Comparison of ENCODE assay signal across 18 cellular contexts in genomic region chr17:1053661-1054360, GRCh38.
"Had no signal": no experiment of that assay in that cellular context is flagged by ENCODE, and none has a peak within 500 bp of the region (broad histone marks: within the 10 kb centered on the region; RNA-seq: fewer than 3 reads in every experiment).

No MANE protein-coding gene starts in this region.

- H3K27ac Mint-ChIP-seq: activated B cell treated with CpG ODN at 0.5 μM for 24 hours; activated CD8-positive, alpha-beta T cell treated with anti-CD3 and anti-CD28 coated beads for 36 hours; activated naive CD4-positive, alpha-beta T cell treated with anti-CD3 and anti-CD28 coated beads, Interleukin-2, amount 50 U/mL, for 24 hours; memory B cell; nephron; stimulated activated naive CD8-positive, alpha-beta T cell treated with anti-CD3 and anti-CD28 coated beads, Interleukin-15, Interleukin-2, amounts not matched to agents 100 ng/mL and 50 ng/mL, for 24 hours; T-helper 1 cell treated with Interleukin-12 subunit alpha and Interleukin-12 subunit beta and Interleukin-4 antibody, amounts not matched to agents 30 μg/mL and 1 μg/mL, for 36 hours had no signal

- H3K27ac ChIP-seq: adrenal gland, foreskin keratinocyte, prostate gland, right lobe of liver, suprapubic skin had no signal

- H3K9me3 ChIP-seq: adrenal gland, prostate gland, right lobe of liver, suprapubic skin had no signal

- H3K4me2 ChIP-seq: smooth muscle cell had no signal

- ATAC-seq: activated CD8-positive, alpha-beta T cell treated with anti-CD3 and anti-CD28 coated beads for 36 hours; foreskin keratinocyte had no signal

- H3K36me3 ChIP-seq: prostate gland had no signal

- H3K4me3 ChIP-seq: adrenal gland, prostate gland, right lobe of liver, smooth muscle cell, suprapubic skin had no signal

- H3K4me1 ChIP-seq: adrenal gland, foreskin keratinocyte, right lobe of liver had no signal

- H3K4me3 Mint-ChIP-seq: activated B cell treated with CpG ODN at 0.5 μM for 24 hours; activated CD8-positive, alpha-beta T cell treated with anti-CD3 and anti-CD28 coated beads for 36 hours; activated naive CD4-positive, alpha-beta T cell treated with anti-CD3 and anti-CD28 coated beads, Interleukin-2, amount 50 U/mL, for 24 hours; memory B cell; nephron; stimulated activated naive CD8-positive, alpha-beta T cell treated with anti-CD3 and anti-CD28 coated beads, Interleukin-15, Interleukin-2, amounts not matched to agents 100 ng/mL and 50 ng/mL, for 24 hours; T-helper 1 cell treated with Interleukin-12 subunit alpha and Interleukin-12 subunit beta and Interleukin-4 antibody, amounts not matched to agents 30 μg/mL and 1 μg/mL, for 36 hours had no signal

- H3K27me3 ChIP-seq: adrenal gland, foreskin keratinocyte, right lobe of liver, suprapubic skin had no signal

- H3K4me1 Mint-ChIP-seq: activated B cell treated with CpG ODN at 0.5 μM for 24 hours; activated naive CD4-positive, alpha-beta T cell treated with anti-CD3 and anti-CD28 coated beads, Interleukin-2, amount 50 U/mL, for 24 hours had no signal

- H3K27me3 Mint-ChIP-seq: activated B cell treated with CpG ODN at 0.5 μM for 24 hours; activated CD8-positive, alpha-beta T cell treated with anti-CD3 and anti-CD28 coated beads for 36 hours; activated naive CD4-positive, alpha-beta T cell treated with anti-CD3 and anti-CD28 coated beads, Interleukin-2, amount 50 U/mL, for 24 hours; memory B cell; stimulated activated naive CD8-positive, alpha-beta T cell treated with anti-CD3 and anti-CD28 coated beads, Interleukin-15, Interleukin-2, amounts not matched to agents 100 ng/mL and 50 ng/mL, for 24 hours had no signal

- DNase-seq: activated B cell treated with CpG ODN at 0.5 μM for 24 hours; activated CD4-positive, alpha-beta T cell treated with anti-CD3 and anti-CD28 coated beads for 48 hours; activated CD8-positive, alpha-beta T cell treated with anti-CD3 and anti-CD28 coated beads for 36 hours; activated effector memory CD4-positive, alpha-beta T cell treated with anti-CD3 and anti-CD28 coated beads, Interleukin-2, amount 50 U/mL, for 16 hours; activated T-cell treated with anti-CD3 and anti-CD28 coated beads, Interleukin-2, amount 50 U/mL, for 48 hours; adrenal gland; central memory CD4-positive, alpha-beta T cell; effector memory CD4-positive, alpha-beta T cell; foreskin keratinocyte had no signal

- H3K9me3 Mint-ChIP-seq: activated B cell treated with CpG ODN at 0.5 μM for 24 hours; activated CD8-positive, alpha-beta T cell treated with anti-CD3 and anti-CD28 coated beads for 36 hours; activated naive CD4-positive, alpha-beta T cell treated with anti-CD3 and anti-CD28 coated beads, Interleukin-2, amount 50 U/mL, for 24 hours; memory B cell; nephron; stimulated activated naive CD8-positive, alpha-beta T cell treated with anti-CD3 and anti-CD28 coated beads, Interleukin-15, Interleukin-2, amounts not matched to agents 100 ng/mL and 50 ng/mL, for 24 hours; T-helper 1 cell treated with Interleukin-12 subunit alpha and Interleukin-12 subunit beta and Interleukin-4 antibody, amounts not matched to agents 30 μg/mL and 1 μg/mL, for 36 hours had no signal
